ENCODE assay signal across 8 cellular contexts in the genomic region with DNA sequence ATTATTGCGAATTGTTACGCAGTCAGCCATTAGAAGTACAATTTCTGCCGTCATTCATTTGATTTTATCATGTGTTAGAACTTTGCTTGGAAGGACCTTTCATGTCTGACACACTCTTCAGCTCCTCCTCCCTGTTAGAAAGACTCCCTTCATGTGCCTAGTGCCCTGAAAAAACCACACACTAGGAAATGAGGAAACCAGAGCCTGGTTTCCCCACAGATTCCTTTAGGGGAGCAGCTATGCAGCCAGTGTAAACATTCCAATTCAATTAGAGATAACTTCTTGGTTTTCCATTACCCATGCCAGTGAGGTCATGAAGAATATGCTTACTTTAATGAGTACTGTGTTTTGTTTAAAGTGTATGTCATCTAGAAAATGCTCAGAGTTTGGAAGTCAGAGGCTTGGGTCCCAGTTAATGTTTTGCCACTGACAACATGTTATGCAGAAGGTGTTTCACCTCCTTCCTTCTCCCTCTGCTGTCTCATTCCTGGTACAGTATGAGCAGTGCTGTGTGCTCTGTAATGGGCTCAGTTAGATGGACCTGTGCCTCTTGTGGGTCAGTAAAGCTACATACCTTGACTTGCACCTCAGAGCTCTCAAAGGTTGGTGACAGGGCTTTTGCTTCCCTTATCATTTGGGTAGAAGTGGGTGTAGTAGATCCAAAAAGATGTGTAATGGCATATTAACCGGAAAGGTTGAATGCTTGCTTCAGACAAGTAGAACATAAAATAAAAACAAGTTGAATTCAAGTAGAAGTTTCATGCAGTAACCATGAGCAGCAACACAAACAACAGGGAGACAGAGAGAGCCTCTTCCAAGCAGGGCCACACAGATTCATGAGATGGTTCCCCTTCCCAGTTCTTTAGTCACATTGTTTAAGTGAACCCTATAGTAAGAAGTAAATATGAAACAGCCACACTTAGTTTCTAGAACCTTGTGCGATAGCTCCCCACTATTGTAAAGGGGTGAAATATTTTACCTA. TPM values are rescaled to one million over a fixed set of nuclear protein-coding genes. Genes with fewer than 3 reads are reported as not detected.
A peak's percentile ranks its signal among the peaks of the same experiment; 100 is the strongest.
DNase-seq lines count a peak whose midpoint lies in the region; ATAC-seq and TF ChIP-seq lines count a peak whose summit lies in the region.

No MANE protein-coding gene starts in this region.

- DNase-seq in M059J (ENCODE audit: low read depth) (peak; percentile 98), NCI-H1930 (lab: John Stamatoyannopoulos, UW) (no peak), GDM1 (lab: John Stamatoyannopoulos, UW) (no peak), hypothalamus (lab: John Stamatoyannopoulos, UW) (no peak)

- H3K4me3 Mint-ChIP-seq in dendritic cell treated with granulocyte-macrophage colony-stimulating factor and Interleukin-4, amounts not matched to agents 40 ng/mL and 50 ng/mL, for 4 days = no peak overlapping the region
- H3K4me3 Mint-ChIP-seq in nephron = peak overlapping the region in 1 of 3 experiments; percentile 8

- H3K36me3 Mint-ChIP-seq in dendritic cell treated with granulocyte-macrophage colony-stimulating factor and Interleukin-4, amounts not matched to agents 40 ng/mL and 50 ng/mL, for 4 days (ENCODE audit: low read depth) = peaks cover 5% of the 10 kb centered on the region
- H3K36me3 Mint-ChIP-seq in nephron (ENCODE audit: low read depth) = peaks cover 7% of the 10 kb centered on the region

- intact Hi-C loops in dendritic cell treated with granulocyte-macrophage colony-stimulating factor and Interleukin-4, amounts not matched to agents 40 ng/mL and 50 ng/mL, for 4 days (cut with micrococcal nuclease) = no loop called here

- peak in 1 of 3 experiments; percentile 7 for TF ChIP-seq CTCF in nephron (IDR thresholded peaks at IDR 0.05; ENCODE audit: unreplicated experiment in 3 of 3)

- peaks cover 55% of the 10 kb centered on the region for H3K4me1 Mint-ChIP-seq in dendritic cell treated with granulocyte-macrophage colony-stimulating factor and Interleukin-4, amounts not matched to agents 40 ng/mL and 50 ng/mL, for 4 days (ENCODE audit: low read depth)
- H3K4me1 Mint-ChIP-seq in nephron = peaks cover 20% of the 10 kb centered on the region

- ATAC-seq in GM18909 (IDR thresholded peaks at IDR 0.05; ENCODE audit: poor library complexity, unreplicated experiment) (peak; percentile 56), HG03045 (IDR thresholded peaks at IDR 0.05; ENCODE audit: unreplicated experiment) (no peak)

- H3K27me3 Mint-ChIP-seq in dendritic cell treated with granulocyte-macrophage colony-stimulating factor and Interleukin-4, amounts not matched to agents 40 ng/mL and 50 ng/mL, for 4 days = no peaks in the 10 kb centered on the region
- H3K27me3 Mint-ChIP-seq in nephron (ENCODE audit: low read depth) = no peaks in the 10 kb centered on the region

- H3K27ac Mint-ChIP-seq in dendritic cell treated with granulocyte-macrophage colony-stimulating factor and Interleukin-4, amounts not matched to agents 40 ng/mL and 50 ng/mL, for 4 days = peak overlapping the region; percentile 36
- H3K27ac Mint-ChIP-seq in nephron = peak overlapping the region; percentile 87 to 92 (median 91)

- no peaks in the 10 kb centered on the region for H3K9me3 Mint-ChIP-seq in dendritic cell treated with granulocyte-macrophage colony-stimulating factor and Interleukin-4, amounts not matched to agents 40 ng/mL and 50 ng/mL, for 4 days
- H3K9me3 Mint-ChIP-seq in nephron = peaks cover 14% of the 10 kb centered on the region

RNA-seq across cellular contexts. Expression of a gene that starts 52.6 kb away (rescaled TPM):
- 8.4 and 18.4 TPM in 2 replicates for total RNA-seq in M059J (2014; rRNA removed; shearing (Covaris generic))
